Comparison of ENCODE assay signal across 12 cellular contexts in genomic region chr2:3291113-3291512, GRCh38.
DNase-seq lines count a peak whose midpoint lies in the region; ATAC-seq and TF ChIP-seq lines count a peak whose summit lies in the region.
"Had no signal": no experiment of that assay in that cellular context is flagged by ENCODE, and none has a peak within 500 bp of the region (broad histone marks: within the 10 kb centered on the region; RNA-seq: fewer than 3 reads in every experiment).

No MANE protein-coding gene starts in this region.

- no peak overlapping the region for H3K27ac ChIP-seq in heart right ventricle
- no peak overlapping the region for H3K27ac ChIP-seq in ascending aorta
- H3K27ac ChIP-seq: BLaER1 treated with 17β-estradiol and CSF1 and Interleukin-3, amounts not matched to agents 10 nM and 100 nM had no signal

- intact Hi-C loops in Right ventricle myocardium superior (cut with DNase I) (no loop called here), heart right ventricle (cut with DNase I) (loop anchor here in 1 of 10 donors (10.0 kb wide), 1 partner anchor 276 kb away; no protein-coding TSS in a partner anchor), posterior vena cava (cut with DNase I) (no loop called here), ascending aorta (cut with DNase I) (no loop called here)

- no peak overlapping the region for H3K4me3 ChIP-seq in heart right ventricle
- H3K4me3 ChIP-seq in ascending aorta = no peak overlapping the region
- H3K4me3 ChIP-seq: BLaER1 treated with 17β-estradiol and CSF1 and Interleukin-3, amounts not matched to agents 10 nM and 100 nM had no signal

- H3K4me1 ChIP-seq in heart right ventricle = no peaks in the 10 kb centered on the region
- H3K4me1 ChIP-seq in ascending aorta = no peaks in the 10 kb centered on the region

- H3K9me3 ChIP-seq in heart right ventricle = no peaks in the 10 kb centered on the region
- H3K9me3 ChIP-seq in ascending aorta = no peaks in the 10 kb centered on the region

- H3K27me3 ChIP-seq in heart right ventricle (no peaks in the 10 kb centered on the region), ascending aorta (no peaks in the 10 kb centered on the region)
- H3K27me3 ChIP-seq: BLaER1 treated with 17β-estradiol and CSF1 and Interleukin-3, amounts not matched to agents 10 nM and 100 nM had no signal

- DNase-seq in Right ventricle myocardium superior (peak; percentile 6), heart right ventricle (no peak), islet precursor cell (peak; percentile 21), posterior vena cava (ENCODE audit: low spot score) (peak; percentile 29), ascending aorta (ENCODE audit: low spot score in 2 of 2) (no peak)
- DNase-seq in activated CD4-positive, alpha-beta T cell treated with anti-CD3 and anti-CD28 coated beads, Interleukin-2, amount 50 U/mL, for 48 hours = no peak
- DNase-seq: 8988T; CD4-positive, CD25-positive, alpha-beta regulatory T cell; DMS53 had no signal

- WGBS in heart right ventricle, 2 donors = 96 to 98% methylated on average over 9 of the region's 9 CpGs

- ATAC-seq in Right ventricle myocardium superior (ENCODE audit: poor library complexity) = no peak
- no peak for ATAC-seq in heart right ventricle
- no peak for ATAC-seq in GM18520 (IDR thresholded peaks at IDR 0.05; ENCODE audit: unreplicated experiment)
- ATAC-seq: HCT116 had no signal

- no peak for TF ChIP-seq CTCF in heart right ventricle (IDR thresholded peaks at IDR 0.05)
- no peak for TF ChIP-seq CTCF in ascending aorta (IDR thresholded peaks at IDR 0.05)

- H3K36me3 ChIP-seq in heart right ventricle (no peaks in the 10 kb centered on the region), ascending aorta (no peaks in the 10 kb centered on the region)

Comparison
In these comparisons a context has a peak if more than half of its experiments do, and no peak if none do; other contexts are left out.
1. DNase-seq: peak in Right ventricle myocardium superior (single experiment), islet precursor cell (single experiment) and posterior vena cava (single experiment); none in heart right ventricle (0 of 2), activated CD4-positive, alpha-beta T cell treated with anti-CD3 and anti-CD28 coated beads, Interleukin-2, amount 50 U/mL, for 48 hours (0 of 2) and ascending aorta (0 of 2).